Comparison of ENCODE assay signal across 24 cellular contexts in the genomic region with DNA sequence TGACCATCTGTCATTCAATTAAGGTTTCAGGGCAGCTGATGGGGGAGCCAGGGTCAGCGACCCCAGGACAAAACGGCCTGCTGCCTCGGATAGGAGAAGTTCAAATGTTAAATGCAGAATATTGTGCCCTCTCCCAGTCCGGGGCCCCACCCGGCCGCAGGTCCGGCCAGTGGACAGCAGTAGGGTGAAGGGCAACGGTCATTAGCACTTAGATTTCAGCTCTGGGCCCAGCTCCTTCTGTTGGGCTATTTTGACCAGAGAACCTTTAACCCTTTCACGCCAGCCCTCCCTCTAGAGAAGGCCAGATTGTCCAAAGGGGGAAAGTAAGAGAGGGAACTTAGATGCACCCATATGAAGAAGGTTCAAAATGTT. TPM values are rescaled to one million over a fixed set of nuclear protein-coding genes. Genes with fewer than 3 reads are reported as not detected.
DNase-seq lines count a peak whose midpoint lies in the region; ATAC-seq and TF ChIP-seq lines count a peak whose summit lies in the region.
"Had no signal": no experiment of that assay in that cellular context is flagged by ENCODE, and none has a peak within 500 bp of the region (broad histone marks: within the 10 kb centered on the region; RNA-seq: fewer than 3 reads in every experiment).

No MANE protein-coding gene starts in this region.

- H3K27me3 ChIP-seq in GM23248 (replicated peaks; ENCODE audit: insufficient read depth): peaks cover 85% of the 10 kb centered on the region
- peaks cover 11% of the 10 kb centered on the region for H3K27me3 ChIP-seq in ascending aorta

- no peaks in the 10 kb centered on the region for H3K9me3 Mint-ChIP-seq in progenitor cell of endocrine pancreas (ENCODE audit: low read depth)
- H3K9me3 Mint-ChIP-seq: CD4-positive, alpha-beta T cell had no signal

- H2AFZ ChIP-seq in GM23248: 0 out of 2 replicates have a peak overlapping the region, but pooled peaks have one; percentile 33
- H2AFZ ChIP-seq: parathyroid adenoma had no signal

- no peak overlapping the region for H3K9ac ChIP-seq in GM23248
- H3K9ac ChIP-seq: parathyroid adenoma had no signal

- H3K4me1 ChIP-seq in GM23248 (ENCODE audit: insufficient read depth) (peaks cover 7% of the 10 kb centered on the region; the same call in 1 of the 2 replicates), ascending aorta (peaks cover 4 to 22% of the 10 kb centered on the region in 2 donors)
- H3K4me1 ChIP-seq: parathyroid adenoma had no signal

- no peaks in the 10 kb centered on the region for H3K79me2 ChIP-seq in GM23248 (ENCODE audit: insufficient read depth)
- H3K79me2 ChIP-seq: parathyroid adenoma had no signal

- peaks cover 4% of the 10 kb centered on the region for H3K27me3 Mint-ChIP-seq in progenitor cell of endocrine pancreas

- ATAC-seq in HG03432 (IDR thresholded peaks at IDR 0.05; ENCODE audit: unreplicated experiment): no peak

- 18 to 22% methylated on average over 9 of the region's 9 CpGs for WGBS in GM23248 (ENCODE audit: low coverage in 1 of 2, low lambda C conversion rate in 2 of 2, missing lambda C conversion rate in 2 of 2), 2 experiments

- peaks cover 2% of the 10 kb centered on the region for H3K36me3 Mint-ChIP-seq in progenitor cell of endocrine pancreas (ENCODE audit: insufficient read depth)
- H3K36me3 Mint-ChIP-seq: naive thymus-derived CD4-positive, alpha-beta T cell had no signal

- no peaks in the 10 kb centered on the region for H3K9me2 ChIP-seq in GM23248 (ENCODE audit: insufficient read depth)

- intact Hi-C loops in ascending aorta (cut with DNase I): no loop called here

- H3K36me3 ChIP-seq in GM23248 (ENCODE audit: low read depth): no peaks in the 10 kb centered on the region
- H3K36me3 ChIP-seq in ascending aorta: no peaks in the 10 kb centered on the region
- H3K36me3 ChIP-seq: esophagus squamous epithelium had no signal

- H3F3A ChIP-seq in GM23248 (ENCODE audit: insufficient read depth): no peaks in the 10 kb centered on the region

- peak overlapping the region; percentile 31 for H3K4me3 Mint-ChIP-seq in progenitor cell of endocrine pancreas (ENCODE audit: low read depth)

- H3K4me3 ChIP-seq in GM23248 (no peak overlapping the region), ascending aorta (peak overlapping the region; percentile 41 to 55), iPS-18c (ENCODE audit: insufficient read depth, low read depth, low read length) (peak overlapping the region; percentile 45; the same call in 1 of the 2 replicates)
- H3K4me3 ChIP-seq: lung had no signal

- no peak overlapping the region for H3K4me2 ChIP-seq in GM23248 (ENCODE audit: unreplicated experiment)

- H3K27ac Mint-ChIP-seq in progenitor cell of endocrine pancreas: no peak overlapping the region
- H3K27ac Mint-ChIP-seq: CD4-positive, alpha-beta T cell; naive thymus-derived CD4-positive, alpha-beta T cell had no signal

- H3K4me1 Mint-ChIP-seq in progenitor cell of endocrine pancreas (ENCODE audit: low read depth): peaks cover 44% of the 10 kb centered on the region

- TF ChIP-seq CTCF in ascending aorta (IDR thresholded peaks at IDR 0.05) (no peak), progenitor cell of endocrine pancreas (IDR thresholded peaks at IDR 0.05; ENCODE audit: unreplicated experiment) (no peak)

- DNase-seq in GM23248 (no peak), ascending aorta (ENCODE audit: low spot score in 2 of 2) (no peak), progenitor cell of endocrine pancreas (ENCODE audit: low spot score, unreplicated experiment) (no peak), A172 (ENCODE audit: low spot score) (no peak)
- DNase-seq in stimulated activated CD4-positive, alpha-beta T cell treated with anti-CD3 and anti-CD28 coated beads, Interleukin-15, amount 100 ng/mL, for 24 hours: no peak
- no peak for DNase-seq in stimulated activated CD4-positive, alpha-beta T cell treated with anti-CD3 and anti-CD28 coated beads, Interleukin-2, amount 100 ng/mL, for 48 hours
- DNase-seq: activated CD4-positive, alpha-beta T cell treated with anti-CD3 and anti-CD28 coated beads, Interleukin-2, amount 50 U/mL, for 1 hour; activated CD8-positive, alpha-beta memory T cell treated with anti-CD3 and anti-CD28 coated beads, Interleukin-2, amount 50 U/mL, for 4 hours; CD4-positive, alpha-beta T cell; DMS79; effector CD4-positive, alpha-beta T cell; esophagus squamous epithelium; KBM-7; naive thymus-derived CD4-positive, alpha-beta T cell; NCI-H2107; NCI-H510A treated with DMSO at 0.1 percent for 48 hours; stimulated activated CD4-positive, alpha-beta T cell treated with anti-CD3 and anti-CD28 coated beads, Interleukin-4, amount 100 ng/mL, for 24 hours had no signal

- H3K27ac ChIP-seq in GM23248 (no peak overlapping the region), ascending aorta (no peak overlapping the region)
- H3K27ac ChIP-seq: esophagus squamous epithelium, HL-60, parathyroid adenoma had no signal

- in situ Hi-C loops in GM23248 (cut with MboI): no loop called here

- no peaks in the 10 kb centered on the region for H4K20me1 ChIP-seq in GM23248 (ENCODE audit: insufficient read depth)

- H3K9me3 ChIP-seq in GM23248 (ENCODE audit: low read depth): no peaks in the 10 kb centered on the region
- no peaks in the 10 kb centered on the region for H3K9me3 ChIP-seq in ascending aorta
- no peaks in the 10 kb centered on the region for H3K9me3 ChIP-seq in iPS-18c (ENCODE audit: control insufficient read depth, insufficient read depth, low read length)
- H3K9me3 ChIP-seq: esophagus squamous epithelium had no signal

RNA-seq across cellular contexts. Expression of a gene that starts 16.1 kb away (rescaled TPM):
- total RNA-seq in GM23248 (2014; rRNA removed; shearing (Covaris generic)): not detected in 2 replicates
- not detected in 2 replicates for polyA plus RNA-seq in GM23248 (2016; fragmentation: Nextera tagmentation; extraction: Ambion mirVana)
- 1.5 TPM for total RNA-seq in ascending aorta
- total RNA-seq in progenitor cell of endocrine pancreas: 304 and 341 TPM in 2 replicates
- 0.05 TPM in 1 of 2 replicates, not detected in the other for total RNA-seq in A172 (2014; rRNA removed; shearing (Covaris generic))
- total RNA-seq: cardiac septum; CD4-positive, alpha-beta T cell; esophagus squamous epithelium; naive thymus-derived CD4-positive, alpha-beta T cell; skeletal muscle tissue had no signal
- polyA plus RNA-seq: lung; naive thymus-derived CD4-positive, alpha-beta T cell had no signal

Comparison
In these comparisons a context has a peak if more than half of its experiments do, and no peak if none do; other contexts are left out.
1. RNA of a gene that starts 16.1 kb away (total RNA-seq): 304 to 341 TPM in progenitor cell of endocrine pancreas; 1.5 TPM in ascending aorta (single experiment), not detected in GM23248 and 0.05 TPM in A172; every median in the first group is over 100 times any median in the second.